In the genomic region with DNA sequence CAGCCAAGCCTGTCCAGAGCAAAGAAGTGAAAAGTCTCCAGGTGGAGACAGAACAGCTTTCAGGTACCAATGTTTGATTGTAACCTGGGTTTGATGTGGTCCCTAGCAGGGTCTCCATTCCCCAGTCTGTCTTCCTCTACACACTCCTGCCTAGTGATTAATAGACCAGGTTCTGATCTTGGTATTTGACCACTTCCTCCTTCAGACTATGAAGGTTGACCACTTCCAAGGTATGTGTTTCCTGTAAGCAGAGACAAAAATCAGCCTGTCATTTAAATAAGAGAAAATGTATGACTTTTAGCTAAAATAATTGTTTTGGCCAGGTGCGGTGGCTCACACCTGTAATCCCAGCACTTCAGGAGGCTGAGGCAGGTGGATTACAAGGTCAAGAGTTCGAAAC, we compare ENCODE assay signal across 19 cellular contexts. TPM values are rescaled to one million over a fixed set of nuclear protein-coding genes. Genes with fewer than 3 reads are reported as not detected.
DNase-seq lines count a peak whose midpoint lies in the region; ATAC-seq and FAIRE-seq lines count a peak whose summit lies in the region.
"Had no signal": no experiment of that assay in that cellular context is flagged by ENCODE, and none has a peak within 500 bp of the region (broad histone marks: within the 10 kb centered on the region; RNA-seq: fewer than 3 reads in every experiment).

No MANE protein-coding gene starts in this region.

- DNase-seq in activated CD8-positive, alpha-beta memory T cell treated with anti-CD3 and anti-CD28 coated beads for 24 hours, result peak; percentile 42
- no peak for DNase-seq in activated CD8-positive, alpha-beta memory T cell treated with anti-CD3 and anti-CD28 coated beads, Interleukin-2, amount 50 U/mL, for 48 hours
- peak; percentile 29 for DNase-seq in RCC 7860 (ENCODE audit: low spot score)
- DNase-seq in naive thymus-derived CD8-positive, alpha-beta T cell, result peak in 1 of 10 donors; percentile 14
- no peak for DNase-seq in activated effector memory CD4-positive, alpha-beta T cell treated with Interleukin-2 at 50 U/mL for 16 hours
- DNase-seq in GM03348 (ENCODE audit: low spot score), result no peak
- DNase-seq: EL; foreskin melanocyte; HFFc6; left ventricle myocardium superior; NCI-H146; stimulated activated naive CD4-positive, alpha-beta T cell treated with Interleukin-2 at 50 U/mL for 16 hours; upper lobe of right lung had no signal

- H3K36me3 Mint-ChIP-seq in naive thymus-derived CD8-positive, alpha-beta T cell, result no peaks in the 10 kb centered on the region
- H3K36me3 Mint-ChIP-seq: WTC11 had no signal

- ATAC-seq in GM21423 (IDR thresholded peaks at IDR 0.05; ENCODE audit: unreplicated experiment) (peak; percentile 28), HG02610 (IDR thresholded peaks at IDR 0.05; ENCODE audit: unreplicated experiment) (no peak)
- peak in 1 of 2 donors; percentile 56 for ATAC-seq in naive thymus-derived CD8-positive, alpha-beta T cell
- ATAC-seq: left ventricle myocardium superior, Panc1, upper lobe of right lung, WTC11 had no signal

- peak overlapping the region in 6 of 10 donors; percentile 0 to 51 (median 24) for H3K4me3 Mint-ChIP-seq in naive thymus-derived CD8-positive, alpha-beta T cell
- H3K4me3 Mint-ChIP-seq: HFFc6, WTC11 had no signal

- FAIRE-seq in RCC 7860 (lab: Jason Lieb, UNC), result no peak
- FAIRE-seq: endothelial cell of umbilical vein, GM12892 had no signal

- peaks cover 25 to 36% (median 33%) of the 10 kb centered on the region in 4 donors for H3K4me1 Mint-ChIP-seq in naive thymus-derived CD8-positive, alpha-beta T cell

- POLR2A ChIA-PET in naive thymus-derived CD8-positive, alpha-beta T cell (lab: Charles Lee), result interaction anchor here (0.8 kb wide), 1 partner anchor 24 kb away, joined by 3 read pairs; no protein-coding TSS in a partner anchor

- H3K27me3 Mint-ChIP-seq in naive thymus-derived CD8-positive, alpha-beta T cell, result peaks cover 0 to 8% (median 0%) of the 10 kb centered on the region in 5 donors

- H3K9me3 Mint-ChIP-seq in naive thymus-derived CD8-positive, alpha-beta T cell, result no peaks in the 10 kb centered on the region
- H3K9me3 Mint-ChIP-seq: HFFc6 had no signal

- peak overlapping the region in 2 of 10 donors; percentile 11 to 12 for H3K27ac Mint-ChIP-seq in naive thymus-derived CD8-positive, alpha-beta T cell
- H3K27ac Mint-ChIP-seq: HFFc6, WTC11 had no signal

RNA-seq across cellular contexts. Expression of gene TOP1, which starts 41.8 kb away (rescaled TPM):
- 10 to 100 TPM; 45.0 to 48.3 TPM for total RNA-seq in naive thymus-derived CD8-positive, alpha-beta T cell
- polyA plus RNA-seq in naive thymus-derived CD8-positive, alpha-beta T cell, result 10 to 100 TPM in 2 of 3 donors, 1 to 10 TPM in 1; 9.1 to 14.1 (median 10.5) TPM

Comparison
In these comparisons a context has a peak if more than half of its experiments do, and no peak if none do; other contexts are left out.
1. DNase-seq: peak in activated CD8-positive, alpha-beta memory T cell treated with anti-CD3 and anti-CD28 coated beads for 24 hours (single experiment) and RCC 7860 (single experiment); none in activated CD8-positive, alpha-beta memory T cell treated with anti-CD3 and anti-CD28 coated beads, Interleukin-2, amount 50 U/mL, for 48 hours (single experiment), activated effector memory CD4-positive, alpha-beta T cell treated with Interleukin-2 at 50 U/mL for 16 hours (single experiment) and GM03348 (single experiment).